ENCODE assay signal across 8 cellular contexts in genomic region chr19:18104793-18105131, GRCh38. TPM values are rescaled to one million over a fixed set of nuclear protein-coding genes. Genes with fewer than 3 reads are reported as not detected.
DNase-seq lines count a peak whose midpoint lies in the region; ATAC-seq and TF ChIP-seq lines count a peak whose summit lies in the region.

No MANE protein-coding gene starts in this region.

- no peak for TF ChIP-seq CTCF in Caco-2 (IDR thresholded peaks at IDR 0.05; ENCODE audit: insufficient read depth in 1 of 2, low read depth in 1 of 2, low read length in 1 of 2, severe bottlenecking in 1 of 2, unreplicated experiment in 1 of 2)
- no peak for TF ChIP-seq CTCF in OCI-LY3 (IDR thresholded peaks at IDR 0.05; ENCODE audit: low read depth, low read length)
- no peak for TF ChIP-seq CTCF in neutrophil (IDR thresholded peaks at IDR 0.05)

- ATAC-seq in effector memory CD8-positive, alpha-beta T cell (replicated peaks) = no peak
- ATAC-seq in HG03095 (IDR thresholded peaks at IDR 0.05; ENCODE audit: unreplicated experiment) (no peak), HG02623 (IDR thresholded peaks at IDR 0.05; ENCODE audit: unreplicated experiment) (no peak)

- no peaks in the 10 kb centered on the region for H3K36me3 Mint-ChIP-seq in Caco-2 (ENCODE audit: insufficient read depth, unreplicated experiment)
- peaks cover 8% of the 10 kb centered on the region for H3K36me3 Mint-ChIP-seq in effector memory CD8-positive, alpha-beta T cell (ENCODE audit: insufficient read depth)

- H3K27ac ChIP-seq in OCI-LY3 (ENCODE audit: low read length) = no peak overlapping the region
- H3K27ac ChIP-seq in neutrophil = peak overlapping the region; percentile 58

- peak overlapping the region; percentile 45 for H3K27ac Mint-ChIP-seq in Caco-2 (ENCODE audit: unreplicated experiment)
- H3K27ac Mint-ChIP-seq in effector memory CD8-positive, alpha-beta T cell = peak overlapping the region in 1 of 2 donors; percentile 70

- intact Hi-C loops in Caco-2 (cut with micrococcal nuclease; ENCODE audit: unreplicated experiment) = no loop called here

- peaks cover 23% of the 10 kb centered on the region for H4K20me1 ChIP-seq in OCI-LY3 (ENCODE audit: insufficient read depth, low read length)

- no peaks in the 10 kb centered on the region for H3K27me3 Mint-ChIP-seq in Caco-2 (ENCODE audit: insufficient read depth, unreplicated experiment)
- H3K27me3 Mint-ChIP-seq in effector memory CD8-positive, alpha-beta T cell = no peaks in the 10 kb centered on the region

- H3K9me3 ChIP-seq in Caco-2 (no peaks in the 10 kb centered on the region), OCI-LY3 (ENCODE audit: insufficient read depth, low read length) (no peaks in the 10 kb centered on the region), neutrophil (no peaks in the 10 kb centered on the region)

- POLR2A ChIA-PET in Caco-2 (lab: Charles Lee) = interaction anchor here (0.5 kb wide), 1 partner anchor 76 kb away, joined by 7 read pairs; no protein-coding TSS in a partner anchor

- H3K4me3 Mint-ChIP-seq in Caco-2 (ENCODE audit: unreplicated experiment) = peak overlapping the region; percentile 75
- peak overlapping the region; percentile 65 to 76 for H3K4me3 Mint-ChIP-seq in effector memory CD8-positive, alpha-beta T cell

- no TSS peak for BruUV-seq in Caco-2 (replicated peaks; lab: Mats Ljungman, UMichigan)

- H3K27me3 ChIP-seq in Caco-2 (replicated peaks; ENCODE audit: control insufficient read depth, insufficient read depth, low read length) = no peaks in the 10 kb centered on the region
- H3K27me3 ChIP-seq in OCI-LY3 (ENCODE audit: low read depth, low read length) = peaks cover 5% of the 10 kb centered on the region; the same call in 1 of the 2 replicates
- H3K27me3 ChIP-seq in neutrophil = peaks cover 18% of the 10 kb centered on the region

- H3K4me1 ChIP-seq in Caco-2 (peaks cover 13% of the 10 kb centered on the region), OCI-LY3 (ENCODE audit: low read length) (peaks cover 21% of the 10 kb centered on the region), neutrophil (ENCODE audit: control insufficient read depth in 1 of 2, insufficient read depth in 1 of 2, low read depth in 1 of 2, low read length in 1 of 2) (peaks cover 41 to 43% of the 10 kb centered on the region in 2 experiments)

- H3K4me2 ChIP-seq in OCI-LY3 (ENCODE audit: low read length) = peak overlapping the region; percentile 77

- DNase-seq in Caco-2 (no peak), germinal center (ENCODE audit: low spot score) (no peak)
- DNase-seq in effector memory CD8-positive, alpha-beta T cell = no peak
- DNase-seq in effector CD8-positive, alpha-beta T cell (lab: John Stamatoyannopoulos, UW) = no peak

- peaks cover 9% of the 10 kb centered on the region for H3K79me2 ChIP-seq in OCI-LY3 (ENCODE audit: low read length)

- peaks cover 8% of the 10 kb centered on the region for H3K4me1 Mint-ChIP-seq in Caco-2 (ENCODE audit: low read depth, unreplicated experiment)
- H3K4me1 Mint-ChIP-seq in effector memory CD8-positive, alpha-beta T cell (ENCODE audit: low read depth in 2 of 2) = peaks cover 16 to 20% of the 10 kb centered on the region in 2 donors

- H2AFZ ChIP-seq in OCI-LY3 (ENCODE audit: low read depth, low read length) = no peak overlapping the region

- H3K36me3 ChIP-seq in Caco-2 (ENCODE audit: control insufficient read depth, insufficient read depth, low read length) (no peaks in the 10 kb centered on the region), OCI-LY3 (replicated peaks; ENCODE audit: low read depth, low read length) (peaks cover 24% of the 10 kb centered on the region), neutrophil (no peaks in the 10 kb centered on the region)

- no peak overlapping the region for H3K9ac ChIP-seq in OCI-LY3 (ENCODE audit: low read length)

- H3K4me3 ChIP-seq in Caco-2 (ENCODE audit: low read depth, low read length) = peak overlapping the region; percentile 48
- H3K4me3 ChIP-seq in OCI-LY3 (ENCODE audit: low read length) = peak overlapping the region; percentile 68
- H3K4me3 ChIP-seq in neutrophil (ENCODE audit: low read depth in 1 of 2, low read length in 1 of 2) = peak overlapping the region; percentile 56 to 59

- CTCF ChIA-PET in Caco-2 (lab: Charles Lee) = interaction anchor here (0.6 to 1.7 kb wide), 3 partner anchors 8 to 453 kb away, joined by 4 to 11 read pairs (median 8); partner anchors contain the start of gene KXD1

- no peaks in the 10 kb centered on the region for H3K9me3 Mint-ChIP-seq in Caco-2 (ENCODE audit: unreplicated experiment)
- H3K9me3 Mint-ChIP-seq in effector memory CD8-positive, alpha-beta T cell = no peaks in the 10 kb centered on the region

RNA-seq across cellular contexts. Expression of gene MAST3, which starts 7.2 kb away (rescaled TPM):
- total RNA-seq in Caco-2 (2022) = 8.0 and 8.2 TPM in 2 replicates

RNA-seq across cellular contexts. Expression of gene IL12RB1, which starts 18.0 kb away (rescaled TPM):
- total RNA-seq in Caco-2 (2022) = not detected in 2 replicates

RNA-seq across cellular contexts. Expression of gene PIK3R2, which starts 48.2 kb away (rescaled TPM):
- total RNA-seq in Caco-2 (2022) = 34.3 and 37.8 TPM in 2 replicates
